ENCODE assay signal across 1 cellular context in the genomic region with DNA sequence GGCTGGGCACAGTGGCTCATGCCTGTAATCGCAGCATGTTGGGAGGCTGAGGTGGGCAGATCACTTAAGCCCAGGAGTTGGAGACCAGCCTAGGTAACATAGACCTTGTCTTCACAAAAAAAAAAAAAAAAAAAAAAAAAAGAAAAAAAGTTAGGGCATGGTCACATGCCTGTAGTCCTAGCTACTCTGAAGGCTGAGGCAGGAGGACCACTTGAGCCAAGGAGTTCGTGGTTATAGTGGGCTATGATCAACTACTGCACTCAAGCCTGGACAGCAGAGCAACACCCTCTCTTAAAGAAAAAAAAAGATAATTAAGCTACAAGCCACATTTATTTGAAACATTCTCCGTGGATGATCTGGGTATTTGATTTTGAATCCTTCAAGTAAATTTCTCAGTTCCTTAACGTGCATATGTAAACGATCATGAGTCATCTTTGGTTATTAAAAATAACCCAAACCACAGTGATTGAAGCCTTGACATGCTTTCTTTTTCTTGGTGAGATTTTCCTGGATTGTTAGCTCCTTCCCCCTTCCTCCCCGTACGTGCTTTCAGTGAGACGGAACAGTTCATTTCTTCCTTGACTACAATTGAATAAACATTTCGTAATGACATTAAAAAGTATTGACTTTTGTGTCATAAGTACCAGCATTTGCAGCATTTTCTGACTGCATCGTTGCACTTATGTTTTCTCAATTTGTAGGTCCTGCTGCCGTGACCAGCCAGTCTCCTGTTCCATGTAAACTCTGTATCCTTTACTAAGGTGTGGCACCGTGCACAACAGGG.
TF ChIP-seq lines count a peak whose summit lies in the region.

No MANE protein-coding gene starts in this region.

TF ChIP-seq in K562, 482 proteins besides CTCF, POLR2A, EP300 and RAD21 (continued from another document):
- TF ChIP-seq, protein P1, sequence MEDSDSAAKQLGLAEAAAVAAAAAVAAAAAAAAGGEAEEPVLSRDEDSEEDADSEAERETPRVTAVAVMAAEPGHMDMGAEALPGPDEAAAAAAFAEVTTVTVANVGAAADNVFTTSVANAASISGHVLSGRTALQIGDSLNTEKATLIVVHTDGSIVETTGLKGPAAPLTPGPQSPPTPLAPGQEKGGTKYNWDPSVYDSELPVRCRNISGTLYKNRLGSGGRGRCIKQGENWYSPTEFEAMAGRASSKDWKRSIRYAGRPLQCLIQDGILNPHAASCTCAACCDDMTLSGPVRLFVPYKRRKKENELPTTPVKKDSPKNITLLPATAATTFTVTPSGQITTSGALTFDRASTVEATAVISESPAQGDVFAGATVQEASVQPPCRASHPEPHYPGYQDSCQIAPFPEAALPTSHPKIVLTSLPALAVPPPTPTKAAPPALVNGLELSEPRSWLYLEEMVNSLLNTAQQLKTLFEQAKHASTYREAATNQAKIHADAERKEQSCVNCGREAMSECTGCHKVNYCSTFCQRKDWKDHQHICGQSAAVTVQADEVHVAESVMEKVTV (CRISPR knock-in tag; IDR thresholded peaks at IDR 0.05), result no peak
- TF ChIP-seq EGR1 (conservative IDR thresholded peaks at IDR 0.05) (no peak), CBFA2T2 (conservative IDR thresholded peaks at IDR 0.05) (no peak)
